22 cellular contexts compared by ENCODE assay signal in the genomic region with DNA sequence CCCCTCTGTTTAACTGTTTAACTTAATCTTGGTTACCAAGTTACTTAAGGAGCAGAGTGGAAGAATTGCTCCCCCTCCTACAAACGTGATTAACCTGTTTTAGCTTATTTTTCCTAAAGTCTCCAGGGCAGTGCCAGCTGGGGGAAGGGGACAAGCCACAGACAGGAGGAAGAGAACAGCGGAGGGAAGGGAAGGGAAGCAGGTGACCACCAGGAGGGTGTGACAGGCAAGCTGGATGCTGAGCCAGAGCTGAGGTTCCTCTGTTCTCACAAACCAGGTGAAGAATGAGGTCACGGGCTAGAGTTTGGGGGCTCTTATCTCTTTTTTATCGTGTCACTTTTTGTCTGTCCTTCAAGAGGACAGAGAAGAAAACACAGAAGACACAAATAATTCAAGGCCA. TPM values are rescaled to one million over a fixed set of nuclear protein-coding genes. Genes with fewer than 3 reads are reported as not detected.
DNase-seq lines count a peak whose midpoint lies in the region; ATAC-seq, FAIRE-seq and TF ChIP-seq lines count a peak whose summit lies in the region.
"Had no signal": no experiment of that assay in that cellular context is flagged by ENCODE, and none has a peak within 500 bp of the region (broad histone marks: within the 10 kb centered on the region; RNA-seq: fewer than 3 reads in every experiment).

No MANE protein-coding gene starts in this region.

- H3K27me3 ChIP-seq in IMR-90 (ENCODE audit: control insufficient read depth, insufficient read depth, low read length) = no peaks in the 10 kb centered on the region; the same call in 1 of the 2 replicates
- H3K27me3 ChIP-seq in K562 (ENCODE audit: control insufficient read depth in 2 of 2, insufficient read depth in 2 of 2, low read length in 2 of 2) = peaks cover 13 to 17% of the 10 kb centered on the region in 2 experiments
- no peaks in the 10 kb centered on the region for H3K27me3 ChIP-seq in neural progenitor cell
- H3K27me3 ChIP-seq: BE2C had no signal

- no peak overlapping the region for H4K5ac ChIP-seq in IMR-90 (ENCODE audit: low read depth, low read length)

- no peak overlapping the region for H3K56ac ChIP-seq in IMR-90 (ENCODE audit: extremely low read depth, insufficient read depth, low read length)

- H4K8ac ChIP-seq in IMR-90 (ENCODE audit: low read depth in 2 of 2, low read length in 2 of 2) = no peak overlapping the region

- no peaks in the 10 kb centered on the region for H3K36me3 ChIP-seq in IMR-90 (ENCODE audit: control insufficient read depth, insufficient read depth, low read length)
- H3K36me3 ChIP-seq in K562 (ENCODE audit: control insufficient read depth, insufficient read depth, low read length) = no peaks in the 10 kb centered on the region
- H3K36me3 ChIP-seq in neural progenitor cell = no peaks in the 10 kb centered on the region
- H3K36me3 ChIP-seq: BE2C had no signal

- H3K4me3 Mint-ChIP-seq in neural progenitor cell = no peak overlapping the region
- H3K4me3 Mint-ChIP-seq: CD4-positive, alpha-beta memory T cell had no signal

- H3K4me1 ChIP-seq in IMR-90 (ENCODE audit: control insufficient read depth, insufficient read depth, low read length) = no peaks in the 10 kb centered on the region
- peaks cover 8 to 24% of the 10 kb centered on the region in 2 experiments for H3K4me1 ChIP-seq in K562 (replicated peaks in 1 of 2; ENCODE audit: control insufficient read depth in 2 of 2, insufficient read depth in 2 of 2, low read length in 2 of 2)
- H3K4me1 ChIP-seq in neural progenitor cell = peaks cover 16% of the 10 kb centered on the region
- H3K4me1 ChIP-seq: A549, BE2C had no signal

- H2AK5ac ChIP-seq in IMR-90 (ENCODE audit: low read depth, low read length) = no peak overlapping the region

- H3K9me3 ChIP-seq in IMR-90 (ENCODE audit: control insufficient read depth, insufficient read depth, low read length) (no peaks in the 10 kb centered on the region), K562 (replicated peaks; ENCODE audit: control insufficient read depth, insufficient read depth, low read depth, low read length) (no peaks in the 10 kb centered on the region), neural progenitor cell (ENCODE audit: low read depth) (no peaks in the 10 kb centered on the region)
- H3K9me3 ChIP-seq: A549, BE2C had no signal

- ATAC-seq in IMR-90 (ENCODE audit: low read depth) = no peak
- ATAC-seq in K562 = no peak
- ATAC-seq in HG02763 (IDR thresholded peaks at IDR 0.05; ENCODE audit: unreplicated experiment) = no peak
- ATAC-seq: A549, HCT116 had no signal

- TF ChIP-seq POLR2A in IMR-90 (IDR thresholded peaks at IDR 0.05; ENCODE audit: low read depth, low read length) (no peak), K562 (conservative IDR thresholded peaks at IDR 0.05) (no peak)

- H4K91ac ChIP-seq in IMR-90 (ENCODE audit: insufficient read depth, low read depth, low read length) = no peak overlapping the region

- H3K27me3 Mint-ChIP-seq in neural progenitor cell (ENCODE audit: insufficient read depth, low read depth) = peaks cover 8% of the 10 kb centered on the region

- H3K9ac ChIP-seq in IMR-90 (ENCODE audit: low read depth, low read length) = no peak overlapping the region
- no peak overlapping the region for H3K9ac ChIP-seq in K562 (ENCODE audit: insufficient read depth in 1 of 2, low read depth in 2 of 2, low read length in 2 of 2)
- H3K9ac ChIP-seq in neural progenitor cell = no peak overlapping the region

- H2BK120ac ChIP-seq in IMR-90 (ENCODE audit: low read depth, low read length) = no peak overlapping the region

- TF ChIP-seq EP300 in K562 (IDR thresholded peaks at IDR 0.05; ENCODE audit: low read length) = no peak

- WGBS in IMR-90 (ENCODE audit: extremely low coverage in 2 of 2, insufficient read length in 1 of 2), 2 experiments = 80% methylated on average over 1 of the region's 4 CpGs; no CpG with 5 or more reads in 1 of the 2 experiments
- WGBS in K562 (ENCODE audit: insufficient coverage, low coverage, missing lambda C conversion rate) = 2% methylated on average over 4 of the region's 4 CpGs

- H4K20me1 ChIP-seq in IMR-90 (ENCODE audit: insufficient read depth, low read length) (no peaks in the 10 kb centered on the region), K562 (replicated peaks; ENCODE audit: control insufficient read depth, insufficient read depth, low read length) (no peaks in the 10 kb centered on the region), neural progenitor cell (ENCODE audit: low read depth) (no peaks in the 10 kb centered on the region)

- H3K9me3 Mint-ChIP-seq in neural progenitor cell = no peaks in the 10 kb centered on the region
- H3K9me3 Mint-ChIP-seq: CD4-positive, alpha-beta memory T cell had no signal

- H3K27ac Mint-ChIP-seq in neural progenitor cell = peak overlapping the region; percentile 4
- H3K27ac Mint-ChIP-seq: CD4-positive, alpha-beta memory T cell had no signal

- H3K23ac ChIP-seq in IMR-90 (ENCODE audit: low read depth, low read length) = no peak overlapping the region

- H3K27ac ChIP-seq in IMR-90 (ENCODE audit: insufficient read depth, low read length) (no peak overlapping the region), K562 (ENCODE audit: extremely low read depth, low read depth, low read length) (no peak overlapping the region), neural progenitor cell (no peak overlapping the region)
- H3K27ac ChIP-seq: A549, C4-2B had no signal

- BruUV-seq in IMR-90 (replicated peaks; lab: Mats Ljungman, UMichigan) (no TSS peak), K562 (replicated peaks; lab: Mats Ljungman, UMichigan) (no TSS peak)

- no peak overlapping the region for H2BK20ac ChIP-seq in IMR-90 (ENCODE audit: low read depth, low read length)

- H3K4ac ChIP-seq in IMR-90 (ENCODE audit: low read depth, low read length) = no peak overlapping the region

- H2BK15ac ChIP-seq in IMR-90 (ENCODE audit: low read depth, low read length) = no peak overlapping the region

- no peaks in the 10 kb centered on the region for H3K79me1 ChIP-seq in IMR-90 (ENCODE audit: low read depth in 1 of 2, low read length in 2 of 2)

- H3K79me2 ChIP-seq in K562 (ENCODE audit: control insufficient read depth, insufficient read depth, low read length) (no peaks in the 10 kb centered on the region), neural progenitor cell (ENCODE audit: low read depth) (no peaks in the 10 kb centered on the region)

- no peaks in the 10 kb centered on the region for H3K36me3 Mint-ChIP-seq in neural progenitor cell
- H3K36me3 Mint-ChIP-seq: CD4-positive, alpha-beta memory T cell had no signal

- no peak for TF ChIP-seq RAD21 in IMR-90 (IDR thresholded peaks at IDR 0.05; ENCODE audit: low read length)
- TF ChIP-seq RAD21 in K562 (CRISPR knock-in tag; conservative IDR thresholded peaks at IDR 0.05 in 1 of 2, IDR thresholded peaks at IDR 0.05 in 1 of 2) = no peak

- CTCF ChIA-PET in IMR-90 (lab: Yijun Ruan, JAX) (interaction anchor here (0.6 kb wide), 1 partner anchor 15 kb away, joined by 3 read pairs; no protein-coding TSS in a partner anchor), K562 (lab: Yijun Ruan, JAX; ENCODE audit: low intra/inter-chr PET ratio) (no interaction called here)

- no peak overlapping the region for H2AK9ac ChIP-seq in IMR-90 (replicated peaks; ENCODE audit: low read depth, low read length, poor library complexity)

- H3F3A ChIP-seq in neural progenitor cell (ENCODE audit: low read depth) = peaks cover 13% of the 10 kb centered on the region

- dilution Hi-C loops in IMR-90 (cut with HindIII; ENCODE audit: low sequenced_read_pairs, unreplicated experiment) = no loop called here

- no peak overlapping the region for H3K18ac ChIP-seq in IMR-90 (ENCODE audit: low read depth, low read length)

- no peak for FAIRE-seq in K562 (lab: Jason Lieb, UNC)
- FAIRE-seq: A549, D721Med, G401.6, GM12891, H54 had no signal

- H3K14ac ChIP-seq in IMR-90 (replicated peaks; ENCODE audit: low read depth, low read length) = 0 out of 2 replicates have a peak overlapping the region, but pooled peaks have one; percentile 34

- H3K9me1 ChIP-seq in IMR-90 (ENCODE audit: insufficient read depth, low read length) (no peaks in the 10 kb centered on the region), K562 (ENCODE audit: control insufficient read depth, insufficient read depth, low read length) (no peaks in the 10 kb centered on the region)

- H3K4me1 Mint-ChIP-seq in neural progenitor cell = peaks cover 32% of the 10 kb centered on the region
- H3K4me1 Mint-ChIP-seq: CD4-positive, alpha-beta memory T cell had no signal

- DNase-seq in IMR-90 = no peak
- peak; percentile 70 for DNase-seq in NCI-H82 treated with DMSO at 0.1 percent for 48 hours (lab: John Stamatoyannopoulos, UW; ENCODE audit: unreplicated experiment)
- no peak for DNase-seq in K562 (ENCODE audit: extremely low read depth in 1 of 4, low spot score in 3 of 4)
- no peak for DNase-seq in neural progenitor cell (ENCODE audit: low spot score)
- no peak for DNase-seq in mucosa of gallbladder (ENCODE audit: low spot score)
- no peak for DNase-seq in COLO668 (lab: John Stamatoyannopoulos, UW; ENCODE audit: unreplicated experiment)
- DNase-seq in stimulated activated CD4-positive, alpha-beta T cell treated with anti-CD3 and anti-CD28 coated beads, Interleukin-2, amount 100 ng/mL, for 24 hours = no peak
- DNase-seq: BE2C; CD4-positive, alpha-beta memory T cell; COR-L47; DMS153; DMS79 treated with DMSO at 0.1 percent for 48 hours; EL had no signal

- H3K4me2 ChIP-seq in IMR-90 (ENCODE audit: low read depth, low read length) = no peak overlapping the region
- no peak overlapping the region for H3K4me2 ChIP-seq in K562 (ENCODE audit: insufficient read depth, low read length)
- H3K4me2 ChIP-seq in neural progenitor cell = no peak overlapping the region
- H3K4me2 ChIP-seq: A549 had no signal

- in situ Hi-C loops in IMR-90 (cut with MboI; ENCODE audit: low sequenced_read_pairs) (no loop called here), K562 (cut with MboI) (no loop called here)

- no peak overlapping the region for H2BK5ac ChIP-seq in IMR-90 (ENCODE audit: low read depth, low read length, poor library complexity, severe bottlenecking)

- intact Hi-C loops in IMR-90 (cut with micrococcal nuclease) (no loop called here), K562 (cut with micrococcal nuclease) (no loop called here)

- no peak for TF ChIP-seq CTCF in IMR-90 (conservative IDR thresholded peaks at IDR 0.05; ENCODE audit: low read depth, low read length)
- TF ChIP-seq CTCF in K562 (IDR thresholded peaks at IDR 0.05 in 2 of 3, conservative IDR thresholded peaks at IDR 0.05 in 1 of 3; ENCODE audit: insufficient read depth in 2 of 3, low read depth in 1 of 3, low read length in 3 of 3) = no peak
- TF ChIP-seq CTCF in neural progenitor cell (IDR thresholded peaks at IDR 0.05) = no peak

- POLR2A ChIA-PET in IMR-90 (lab: Charles Lee; ENCODE audit: unreplicated experiment) = no interaction called here
- POLR2A ChIA-PET in K562 (lab: Yijun Ruan, JAX) = interaction anchor here (0.6 to 1.4 kb wide), 4 partner anchors 10 to 1079 kb away, joined by 3 to 4 read pairs (median 3); no protein-coding TSS in a partner anchor

- H3K4me3 ChIP-seq in IMR-90 (ENCODE audit: insufficient read depth, low read depth, low read length) (no peak overlapping the region), K562 (no peak overlapping the region), neural progenitor cell (no peak overlapping the region)
- H3K4me3 ChIP-seq: A549 had no signal

- H2AFZ ChIP-seq in IMR-90 (replicated peaks; ENCODE audit: low read length, poor library complexity) (no peak overlapping the region), K562 (ENCODE audit: low read depth, low read length) (no peak overlapping the region), neural progenitor cell (replicated peaks) (no peak overlapping the region)

RNA-seq across cellular contexts. Expression of gene SLC13A4, which starts 1.6 kb away (rescaled TPM):
- total RNA-seq in IMR-90 (2012; rRNA removed) = 0.56 TPM in 1 of 2 replicates, not detected in the other
- polyA plus RNA-seq in IMR-90 (2012; rRNA removed) = 0.10 TPM in 1 of 2 replicates, not detected in the other
- polyA plus RNA-seq in IMR-90 (2012; cell fraction: cytosol; rRNA removed) = 0.12 and 0.23 TPM in 2 replicates
- polyA plus RNA-seq in IMR-90 (2012; cell fraction: nucleus; rRNA removed; ENCODE audit: low replicate concordance) = 0.16 and 0.32 TPM in 2 replicates
- 0.62 and 1.4 TPM in 2 replicates for total RNA-seq in K562 (2011; cell fraction: chromatin; rRNA removed; ENCODE audit: low replicate concordance)
- 0.39 and 0.50 TPM in 2 replicates for total RNA-seq in K562 (2011; cell fraction: nucleolus; rRNA removed)
- total RNA-seq in K562 (2011; cell fraction: nucleoplasm; rRNA removed) = 0.88 and 1.2 TPM in 2 replicates
- total RNA-seq in K562 (2014; rRNA removed) = 0.23 and 0.45 TPM in 2 replicates
- total RNA-seq in K562 (2014; rRNA removed; fragmentation: Illumina TruSeq; extraction: Trizol) = 0.22 and 0.51 TPM in 2 replicates
- total RNA-seq in K562 (2015; rRNA removed; fragmentation: Illumina TruSeq; extraction: Trizol) = 0.19 and 0.36 TPM in 2 replicates
- 0.60 and 0.66 TPM in 2 replicates for total RNA-seq in K562 (2021)
- 0.11 and 0.60 TPM in 2 replicates for polyA plus RNA-seq in K562 (2011; rRNA removed)
- polyA plus RNA-seq in K562 (2011; cell fraction: cytosol; rRNA removed) = 0.37 and 1.3 TPM in 2 replicates
- polyA plus RNA-seq in K562 (2011; cell fraction: nucleus; rRNA removed) = 0.17 and 1.1 TPM in 2 replicates
- polyA plus RNA-seq in K562 (2012) = 0.90 and 1.9 TPM in 2 replicates
- 0.86 and 1.0 TPM in 2 replicates for polyA plus RNA-seq in K562 (2014; fragmentation: Illumina TruSeq; extraction: Trizol)
- polyA plus RNA-seq in K562 (2014; fragmentation: Nextera tagmentation; extraction: Ambion mirVana) = under 1 TPM; 0.27 to 0.48 TPM
- polyA plus RNA-seq in K562 (2014; rRNA removed) = 0.41 and 0.66 TPM in 2 replicates
- polyA minus RNA-seq in K562 (2011; rRNA and poly(A)+ RNA removed) = 0.14 and 0.27 TPM in 2 replicates
- polyA minus RNA-seq in K562 (2011; cell fraction: cytosol; rRNA and poly(A)+ RNA removed) = not detected in 2 replicates
- polyA minus RNA-seq in K562 (2011; cell fraction: nucleus; rRNA and poly(A)+ RNA removed) = 0.44 TPM in 1 of 2 replicates, not detected in the other
- total RNA-seq in neural progenitor cell (ENCODE audit: low replicate concordance) = 0.28 and 1.9 TPM in 2 replicates
- total RNA-seq in mucosa of gallbladder = not detected
- total RNA-seq: CD4-positive, alpha-beta memory T cell; HT1080 had no signal
- polyA plus RNA-seq: A549 had no signal

RNA-seq across cellular contexts. Expression of gene FAM180A, which starts 22.2 kb away (rescaled TPM):
- total RNA-seq in IMR-90 (2012; rRNA removed) = 1.3 and 1.4 TPM in 2 replicates
- 2.0 and 2.2 TPM in 2 replicates for polyA plus RNA-seq in IMR-90 (2012; rRNA removed)
- polyA plus RNA-seq in IMR-90 (2012; cell fraction: cytosol; rRNA removed) = 0.35 and 1.9 TPM in 2 replicates
- 0.73 and 1.5 TPM in 2 replicates for polyA plus RNA-seq in IMR-90 (2012; cell fraction: nucleus; rRNA removed; ENCODE audit: low replicate concordance)
- not detected in 2 replicates for total RNA-seq in K562 (2011; cell fraction: chromatin; rRNA removed; ENCODE audit: low replicate concordance)
- not detected in 2 replicates for total RNA-seq in K562 (2011; cell fraction: nucleolus; rRNA removed)
- not detected in 2 replicates for total RNA-seq in K562 (2011; cell fraction: nucleoplasm; rRNA removed)
- total RNA-seq in K562 (2014; rRNA removed) = not detected in 2 replicates
- total RNA-seq in K562 (2014; rRNA removed; fragmentation: Illumina TruSeq; extraction: Trizol) = not detected in 2 replicates
- total RNA-seq in K562 (2015; rRNA removed; fragmentation: Illumina TruSeq; extraction: Trizol) = not detected in 2 replicates
- total RNA-seq in K562 (2021) = not detected in 2 replicates
- not detected in 2 replicates for polyA plus RNA-seq in K562 (2011; rRNA removed)
- polyA plus RNA-seq in K562 (2011; cell fraction: cytosol; rRNA removed) = not detected in 2 replicates
- polyA plus RNA-seq in K562 (2011; cell fraction: nucleus; rRNA removed) = not detected in 2 replicates
- 0.07 TPM in 1 of 2 replicates, not detected in the other for polyA plus RNA-seq in K562 (2012)
- not detected in 2 replicates for polyA plus RNA-seq in K562 (2014; fragmentation: Illumina TruSeq; extraction: Trizol)
- polyA plus RNA-seq in K562 (2014; fragmentation: Nextera tagmentation; extraction: Ambion mirVana) = not detected
- polyA plus RNA-seq in K562 (2014; rRNA removed) = not detected in 2 replicates
- polyA minus RNA-seq in K562 (2011; rRNA and poly(A)+ RNA removed) = not detected in 2 replicates
- not detected in 2 replicates for polyA minus RNA-seq in K562 (2011; cell fraction: cytosol; rRNA and poly(A)+ RNA removed)
- polyA minus RNA-seq in K562 (2011; cell fraction: nucleus; rRNA and poly(A)+ RNA removed) = not detected in 2 replicates
- not detected in 2 replicates for total RNA-seq in neural progenitor cell (ENCODE audit: low replicate concordance)
- 13.7 TPM for total RNA-seq in mucosa of gallbladder
- total RNA-seq: CD4-positive, alpha-beta memory T cell; HT1080 had no signal
- polyA plus RNA-seq: A549; CD4-positive, alpha-beta memory T cell had no signal
